Comparison of ENCODE assay signal across 24 cellular contexts in the genomic region with DNA sequence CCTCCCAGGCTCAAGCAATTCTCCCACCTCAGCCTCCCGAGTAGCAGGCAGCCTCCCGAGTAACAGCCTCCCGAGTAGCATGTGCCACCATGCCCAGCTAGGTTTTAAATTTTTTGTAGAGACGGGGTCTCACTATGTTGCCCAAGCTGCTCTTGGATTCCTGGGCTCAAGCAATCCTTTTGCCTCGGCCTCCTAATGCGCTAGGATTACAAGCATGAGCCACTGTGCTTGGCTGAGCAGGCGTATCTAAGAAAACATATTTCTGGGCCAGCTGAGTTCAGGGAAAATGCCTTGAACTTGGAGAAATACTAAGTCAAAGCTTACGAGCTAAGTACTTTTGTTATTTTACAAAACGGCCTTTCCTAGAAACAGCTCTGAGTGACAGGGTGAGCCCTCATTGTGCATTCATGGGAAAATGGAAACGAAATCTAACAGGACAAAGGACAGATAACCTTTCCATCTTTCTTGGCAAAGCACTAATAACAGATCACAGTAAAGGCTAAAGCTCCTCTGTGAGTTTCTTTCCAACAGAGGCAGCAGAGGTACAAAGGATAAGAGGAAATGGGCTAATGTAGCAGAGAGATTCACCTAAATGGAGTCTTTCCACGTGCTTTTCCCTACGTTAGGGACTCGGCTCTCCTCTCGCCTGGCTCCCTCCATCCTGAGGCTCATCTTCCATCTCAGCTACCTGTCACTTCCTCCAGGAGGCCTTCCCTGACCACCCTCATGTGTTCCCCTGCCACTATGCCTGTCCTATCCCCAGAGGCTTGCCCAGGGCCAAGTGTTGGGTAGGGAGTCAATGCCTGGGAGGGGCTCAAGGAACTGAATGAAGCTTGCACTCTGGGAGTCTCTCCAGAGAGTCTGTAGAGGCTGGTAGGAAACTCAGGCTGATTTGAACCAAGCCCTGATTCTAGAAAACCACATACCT. TPM values are rescaled to one million over a fixed set of nuclear protein-coding genes. Genes with fewer than 3 reads are reported as not detected.
"Had no signal": no experiment of that assay in that cellular context is flagged by ENCODE, and none has a peak within 500 bp of the region (broad histone marks: within the 10 kb centered on the region; RNA-seq: fewer than 3 reads in every experiment).

No MANE protein-coding gene starts in this region.

- H3K4me1 ChIP-seq: colonic mucosa, gastrocnemius medialis, neural progenitor cell, prostate gland had no signal

- H3K4me3 ChIP-seq: colonic mucosa, dorsolateral prefrontal cortex, esophagus muscularis mucosa, gastrocnemius medialis, lower lobe of right lung, neural progenitor cell, prostate gland, transverse colon had no signal

- H3K9me3 ChIP-seq: colonic mucosa, esophagus muscularis mucosa, gastrocnemius medialis, lower lobe of right lung, prostate gland, transverse colon had no signal

- H3K27me3 Mint-ChIP-seq: effector memory CD8-positive, alpha-beta T cell had no signal

- H3K4me2 ChIP-seq: neural progenitor cell had no signal

- H3K36me3 ChIP-seq: colonic mucosa, esophagus muscularis mucosa, gastrocnemius medialis, lower lobe of right lung, neural progenitor cell, prostate gland, transverse colon, WERI-Rb-1 had no signal

- H3K27ac ChIP-seq: colonic mucosa, esophagus muscularis mucosa, gastrocnemius medialis, lower lobe of right lung, neural progenitor cell, prostate gland, transverse colon, WERI-Rb-1 had no signal

- H3K4me3 Mint-ChIP-seq: activated CD4-positive, alpha-beta T cell treated with anti-CD3 and anti-CD28 coated beads, Interleukin-2, amount 10 ng/mL, durations not matched to agents 7 days and 5 days; activated CD8-positive, alpha-beta T cell treated with anti-CD3 and anti-CD28 coated beads, Interleukin-2, amount 10 ng/mL, durations not matched to agents 7 days and 5 days; activated naive CD4-positive, alpha-beta T cell treated with anti-CD3 and anti-CD28 coated beads for 36 hours; activated naive CD8-positive, alpha-beta T cell treated with anti-CD3 and anti-CD28 coated beads, Interleukin-2, amount 10 ng/mL, durations not matched to agents 7 days and 5 days; effector memory CD8-positive, alpha-beta T cell; naive thymus-derived CD4-positive, alpha-beta T cell; neural progenitor cell; stimulated activated naive CD8-positive, alpha-beta T cell treated with anti-CD3 and anti-CD28 coated beads, Interleukin-15, Interleukin-2, amounts not matched to agents 100 ng/mL and 50 ng/mL, for 24 hours had no signal

- ATAC-seq: activated CD8-positive, alpha-beta T cell treated with anti-CD3 and anti-CD28 coated beads, Interleukin-2, amount 10 ng/mL, durations not matched to agents 7 days and 5 days; effector memory CD8-positive, alpha-beta T cell; gastrocnemius medialis; lower lobe of right lung; naive thymus-derived CD4-positive, alpha-beta T cell had no signal

- H3K36me3 Mint-ChIP-seq: neural progenitor cell had no signal

- DNase-seq: activated CD4-positive, alpha-beta T cell treated with anti-CD3 and anti-CD28 coated beads, Interleukin-2, amount 10 ng/mL, durations not matched to agents 7 days and 5 days; activated CD4-positive, CD25-positive, alpha-beta regulatory T cell treated with anti-CD3 and anti-CD28 coated beads, Interleukin-2, amount 50 U/mL, for 72 hours; activated CD8-positive, alpha-beta T cell treated with anti-CD3 and anti-CD28 coated beads, Interleukin-2, amount 10 ng/mL, durations not matched to agents 7 days and 5 days; activated effector memory CD4-positive, alpha-beta T cell treated with Interleukin-2 at 50 U/mL for 16 hours; activated naive CD8-positive, alpha-beta T cell treated with anti-CD3 and anti-CD28 coated beads, Interleukin-2, amount 10 ng/mL, durations not matched to agents 7 days and 5 days; activated T-cell treated with anti-CD3 and anti-CD28 coated beads, Interleukin-2, amount 50 U/mL, for 1 hour; colonic mucosa; dorsolateral prefrontal cortex; effector memory CD8-positive, alpha-beta T cell; gastrocnemius medialis; hypothalamus; lower lobe of right lung; naive thymus-derived CD4-positive, alpha-beta T cell; transverse colon; WERI-Rb-1 had no signal

- H3K27ac Mint-ChIP-seq: activated CD4-positive, alpha-beta T cell treated with anti-CD3 and anti-CD28 coated beads, Interleukin-2, amount 10 ng/mL, durations not matched to agents 7 days and 5 days; activated CD8-positive, alpha-beta T cell treated with anti-CD3 and anti-CD28 coated beads, Interleukin-2, amount 10 ng/mL, durations not matched to agents 7 days and 5 days; activated naive CD4-positive, alpha-beta T cell treated with anti-CD3 and anti-CD28 coated beads for 36 hours; activated naive CD8-positive, alpha-beta T cell treated with anti-CD3 and anti-CD28 coated beads, Interleukin-2, amount 10 ng/mL, durations not matched to agents 7 days and 5 days; naive thymus-derived CD4-positive, alpha-beta T cell; neural progenitor cell; stimulated activated naive CD8-positive, alpha-beta T cell treated with anti-CD3 and anti-CD28 coated beads, Interleukin-15, Interleukin-2, amounts not matched to agents 100 ng/mL and 50 ng/mL, for 24 hours had no signal

- H3K9me3 Mint-ChIP-seq: effector memory CD8-positive, alpha-beta T cell; stimulated activated naive CD8-positive, alpha-beta T cell treated with anti-CD3 and anti-CD28 coated beads, Interleukin-15, Interleukin-2, amounts not matched to agents 100 ng/mL and 50 ng/mL, for 24 hours had no signal

- H3K27me3 ChIP-seq: colonic mucosa, gastrocnemius medialis, neural progenitor cell had no signal

- H3K9ac ChIP-seq: neural progenitor cell had no signal

- H2AFZ ChIP-seq: neural progenitor cell had no signal

RNA-seq across cellular contexts. Expression of gene DNAI2, which starts 24.9 kb away (rescaled TPM):
- total RNA-seq: bronchial epithelial cell, colonic mucosa, endothelial cell of umbilical vein, esophagus muscularis mucosa, gastrocnemius medialis, mesenteric fat pad, osteoblast, transverse colon had no signal
- polyA plus RNA-seq: endothelial cell of umbilical vein had no signal

RNA-seq across cellular contexts. Expression of gene KIF19, which starts 27.1 kb away (rescaled TPM):
- total RNA-seq: activated naive CD4-positive, alpha-beta T cell treated with anti-CD3 and anti-CD28 coated beads for 36 hours; bronchial epithelial cell; osteoblast had no signal
- polyA plus RNA-seq: naive thymus-derived CD4-positive, alpha-beta T cell had no signal
